1 cellular context compared by ENCODE assay signal in the genomic region with DNA sequence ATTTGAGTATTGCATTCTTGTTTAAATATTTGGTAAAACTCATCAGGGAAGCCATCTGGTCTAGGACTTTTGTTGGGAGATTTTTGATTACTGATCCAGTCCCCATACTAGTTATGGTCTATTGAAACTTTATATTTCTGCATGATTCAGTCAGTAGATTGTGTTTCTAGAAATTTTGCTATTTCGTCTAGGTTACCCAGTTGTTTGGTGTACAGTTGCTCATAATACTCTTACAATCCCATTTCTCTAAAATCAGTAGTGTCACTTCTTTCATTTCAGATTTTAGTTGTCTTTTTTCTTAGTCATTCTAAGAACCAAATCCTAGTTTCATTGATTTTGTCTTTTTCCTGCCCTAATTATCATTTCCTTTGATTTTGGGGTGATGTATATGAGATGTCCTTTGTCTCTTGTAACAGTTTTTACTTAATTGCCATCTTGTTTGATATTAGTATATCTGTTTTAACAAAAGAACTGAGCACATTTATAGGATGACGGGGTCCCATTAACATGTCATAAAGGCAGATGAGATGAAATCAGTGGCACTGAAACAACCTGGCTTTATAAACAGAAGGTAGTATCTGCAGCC.
TF ChIP-seq lines count a peak whose summit lies in the region.

No MANE protein-coding gene starts in this region.

TF ChIP-seq in K562, 482 proteins besides CTCF, POLR2A, EP300 and RAD21 (continued from another document):
- TF ChIP-seq, protein P1, sequence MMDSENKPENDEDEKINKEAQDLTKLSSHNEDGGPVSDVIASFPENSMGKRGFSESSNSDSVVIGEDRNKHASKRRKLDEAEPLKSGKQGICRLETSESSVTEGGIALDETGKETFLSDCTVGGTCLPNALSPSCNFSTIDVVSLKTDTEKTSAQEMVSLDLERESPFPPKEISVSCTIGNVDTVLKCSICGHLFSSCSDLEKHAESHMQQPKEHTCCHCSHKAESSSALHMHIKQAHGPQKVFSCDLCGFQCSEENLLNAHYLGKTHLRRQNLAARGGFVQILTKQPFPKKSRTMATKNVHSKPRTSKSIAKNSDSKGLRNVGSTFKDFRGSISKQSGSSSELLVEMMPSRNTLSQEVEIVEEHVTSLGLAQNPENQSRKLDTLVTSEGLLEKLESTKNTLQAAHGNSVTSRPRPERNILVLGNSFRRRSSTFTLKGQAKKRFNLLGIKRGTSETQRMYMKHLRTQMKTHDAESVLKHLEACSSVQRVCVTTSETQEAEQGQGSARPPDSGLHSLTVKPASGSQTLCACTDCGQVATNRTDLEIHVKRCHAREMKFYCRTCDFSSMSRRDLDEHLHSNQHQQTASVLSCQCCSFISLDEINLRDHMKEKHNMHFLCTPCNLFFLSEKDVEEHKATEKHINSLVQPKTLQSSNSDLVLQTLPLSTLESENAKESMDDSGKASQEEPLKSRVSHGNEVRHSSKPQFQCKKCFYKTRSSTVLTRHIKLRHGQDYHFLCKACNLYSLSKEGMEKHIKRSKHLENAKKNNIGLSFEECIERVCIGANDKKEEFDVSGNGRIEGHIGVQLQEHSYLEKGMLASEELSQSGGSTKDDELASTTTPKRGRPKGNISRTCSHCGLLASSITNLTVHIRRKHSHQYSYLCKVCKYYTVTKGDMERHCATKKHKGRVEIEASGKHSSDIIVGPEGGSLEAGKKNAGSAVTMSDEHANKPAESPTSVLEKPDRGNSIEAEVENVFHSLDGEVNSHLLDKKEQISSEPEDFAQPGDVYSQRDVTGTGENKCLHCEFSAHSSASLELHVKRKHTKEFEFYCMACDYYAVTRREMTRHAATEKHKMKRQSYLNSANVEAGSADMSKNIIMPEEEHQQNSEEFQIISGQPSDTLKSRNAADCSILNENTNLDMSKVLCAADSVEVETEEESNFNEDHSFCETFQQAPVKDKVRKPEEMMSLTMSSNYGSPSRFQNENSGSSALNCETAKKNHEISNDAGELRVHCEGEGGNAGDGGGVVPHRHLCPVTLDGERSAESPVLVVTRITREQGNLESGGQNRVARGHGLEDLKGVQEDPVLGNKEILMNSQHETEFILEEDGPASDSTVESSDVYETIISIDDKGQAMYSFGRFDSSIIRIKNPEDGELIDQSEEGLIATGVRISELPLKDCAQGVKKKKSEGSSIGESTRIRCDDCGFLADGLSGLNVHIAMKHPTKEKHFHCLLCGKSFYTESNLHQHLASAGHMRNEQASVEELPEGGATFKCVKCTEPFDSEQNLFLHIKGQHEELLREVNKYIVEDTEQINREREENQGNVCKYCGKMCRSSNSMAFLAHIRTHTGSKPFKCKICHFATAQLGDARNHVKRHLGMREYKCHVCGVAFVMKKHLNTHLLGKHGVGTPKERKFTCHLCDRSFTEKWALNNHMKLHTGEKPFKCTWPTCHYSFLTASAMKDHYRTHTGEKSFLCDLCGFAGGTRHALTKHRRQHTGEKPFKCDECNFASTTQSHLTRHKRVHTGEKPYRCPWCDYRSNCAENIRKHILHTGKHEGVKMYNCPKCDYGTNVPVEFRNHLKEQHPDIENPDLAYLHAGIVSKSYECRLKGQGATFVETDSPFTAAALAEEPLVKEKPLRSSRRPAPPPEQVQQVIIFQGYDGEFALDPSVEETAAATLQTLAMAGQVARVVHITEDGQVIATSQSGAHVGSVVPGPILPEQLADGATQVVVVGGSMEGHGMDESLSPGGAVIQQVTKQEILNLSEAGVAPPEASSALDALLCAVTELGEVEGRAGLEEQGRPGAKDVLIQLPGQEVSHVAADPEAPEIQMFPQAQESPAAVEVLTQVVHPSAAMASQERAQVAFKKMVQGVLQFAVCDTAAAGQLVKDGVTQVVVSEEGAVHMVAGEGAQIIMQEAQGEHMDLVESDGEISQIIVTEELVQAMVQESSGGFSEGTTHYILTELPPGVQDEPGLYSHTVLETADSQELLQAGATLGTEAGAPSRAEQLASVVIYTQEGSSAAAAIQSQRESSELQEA (IDR thresholded peaks at IDR 0.05; ENCODE audit: low read depth): no peak
- TF ChIP-seq, protein P2, sequence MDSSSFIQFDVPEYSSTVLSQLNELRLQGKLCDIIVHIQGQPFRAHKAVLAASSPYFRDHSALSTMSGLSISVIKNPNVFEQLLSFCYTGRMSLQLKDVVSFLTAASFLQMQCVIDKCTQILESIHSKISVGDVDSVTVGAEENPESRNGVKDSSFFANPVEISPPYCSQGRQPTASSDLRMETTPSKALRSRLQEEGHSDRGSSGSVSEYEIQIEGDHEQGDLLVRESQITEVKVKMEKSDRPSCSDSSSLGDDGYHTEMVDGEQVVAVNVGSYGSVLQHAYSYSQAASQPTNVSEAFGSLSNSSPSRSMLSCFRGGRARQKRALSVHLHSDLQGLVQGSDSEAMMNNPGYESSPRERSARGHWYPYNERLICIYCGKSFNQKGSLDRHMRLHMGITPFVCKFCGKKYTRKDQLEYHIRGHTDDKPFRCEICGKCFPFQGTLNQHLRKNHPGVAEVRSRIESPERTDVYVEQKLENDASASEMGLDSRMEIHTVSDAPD (CRISPR knock-in tag; IDR thresholded peaks at IDR 0.05): no peak
- TF ChIP-seq, protein P3, sequence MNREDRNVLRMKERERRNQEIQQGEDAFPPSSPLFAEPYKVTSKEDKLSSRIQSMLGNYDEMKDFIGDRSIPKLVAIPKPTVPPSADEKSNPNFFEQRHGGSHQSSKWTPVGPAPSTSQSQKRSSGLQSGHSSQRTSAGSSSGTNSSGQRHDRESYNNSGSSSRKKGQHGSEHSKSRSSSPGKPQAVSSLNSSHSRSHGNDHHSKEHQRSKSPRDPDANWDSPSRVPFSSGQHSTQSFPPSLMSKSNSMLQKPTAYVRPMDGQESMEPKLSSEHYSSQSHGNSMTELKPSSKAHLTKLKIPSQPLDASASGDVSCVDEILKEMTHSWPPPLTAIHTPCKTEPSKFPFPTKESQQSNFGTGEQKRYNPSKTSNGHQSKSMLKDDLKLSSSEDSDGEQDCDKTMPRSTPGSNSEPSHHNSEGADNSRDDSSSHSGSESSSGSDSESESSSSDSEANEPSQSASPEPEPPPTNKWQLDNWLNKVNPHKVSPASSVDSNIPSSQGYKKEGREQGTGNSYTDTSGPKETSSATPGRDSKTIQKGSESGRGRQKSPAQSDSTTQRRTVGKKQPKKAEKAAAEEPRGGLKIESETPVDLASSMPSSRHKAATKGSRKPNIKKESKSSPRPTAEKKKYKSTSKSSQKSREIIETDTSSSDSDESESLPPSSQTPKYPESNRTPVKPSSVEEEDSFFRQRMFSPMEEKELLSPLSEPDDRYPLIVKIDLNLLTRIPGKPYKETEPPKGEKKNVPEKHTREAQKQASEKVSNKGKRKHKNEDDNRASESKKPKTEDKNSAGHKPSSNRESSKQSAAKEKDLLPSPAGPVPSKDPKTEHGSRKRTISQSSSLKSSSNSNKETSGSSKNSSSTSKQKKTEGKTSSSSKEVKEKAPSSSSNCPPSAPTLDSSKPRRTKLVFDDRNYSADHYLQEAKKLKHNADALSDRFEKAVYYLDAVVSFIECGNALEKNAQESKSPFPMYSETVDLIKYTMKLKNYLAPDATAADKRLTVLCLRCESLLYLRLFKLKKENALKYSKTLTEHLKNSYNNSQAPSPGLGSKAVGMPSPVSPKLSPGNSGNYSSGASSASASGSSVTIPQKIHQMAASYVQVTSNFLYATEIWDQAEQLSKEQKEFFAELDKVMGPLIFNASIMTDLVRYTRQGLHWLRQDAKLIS (CRISPR knock-in tag; IDR thresholded peaks at IDR 0.05): no peak
- no peak for TF ChIP-seq CEBPB (tag; IDR thresholded peaks at IDR 0.05)
